In genomic region chr7:114444196-114444595, GRCh38 we compare ENCODE assay signal across 28 cellular contexts. TPM values are rescaled to one million over a fixed set of nuclear protein-coding genes. Genes with fewer than 3 reads are reported as not detected.
"Had no signal": no experiment of that assay in that cellular context is flagged by ENCODE, and none has a peak within 500 bp of the region (broad histone marks: within the 10 kb centered on the region; RNA-seq: fewer than 3 reads in every experiment).

No MANE protein-coding gene starts in this region.

- DNase-seq: heart right ventricle; islet precursor cell; kidney glomerular epithelial cell; left cardiac atrium; lower lobe of right lung; mammary epithelial cell; mesenchymal stem cell; naive thymus-derived CD4-positive, alpha-beta T cell; ovary; right lobe of liver; small intestine; spleen; stimulated activated CD4-positive, alpha-beta T cell treated with anti-CD3 and anti-CD28 coated beads, Interleukin-4, amount 100 ng/mL, for 24 hours; stimulated activated naive CD4-positive, alpha-beta T cell; tibial artery; trophoblast cell; upper lobe of right lung had no signal

- FAIRE-seq: urothelium cell line had no signal

- H3K9me3 Mint-ChIP-seq: stimulated activated effector memory CD8-positive, alpha-beta T cell treated with anti-CD3 and anti-CD28 coated beads, Interleukin-12 subunit alpha, Interleukin-12 subunit beta, amount 100 ng/mL, for 72 hours had no signal

- H3K27me3 ChIP-seq: heart right ventricle, hepatocyte, ovary, right atrium auricular region, right lobe of liver, spleen, suprapubic skin, tibial artery, upper lobe of right lung had no signal

- ATAC-seq: heart right ventricle; left cardiac atrium; left lobe of liver; lower lobe of right lung; naive thymus-derived CD4-positive, alpha-beta T cell; natural killer cell treated with Interleukin-12 subunit alpha and Interleukin-12 subunit beta and Interleukin-15 and Interleukin-18, amount 100 ng/mL, for 72 hours; right lobe of liver; stimulated activated effector memory CD8-positive, alpha-beta T cell treated with anti-CD3 and anti-CD28 coated beads, Interleukin-12 subunit alpha, Interleukin-12 subunit beta, amount 100 ng/mL, for 72 hours; upper lobe of right lung had no signal

- H3K4me3 ChIP-seq: heart right ventricle, hepatocyte, lower lobe of right lung, ovary, right atrium auricular region, right lobe of liver, spleen, suprapubic skin, thoracic aorta, tibial artery, upper lobe of right lung had no signal

- H3K27ac ChIP-seq: heart right ventricle, hepatocyte, lower lobe of right lung, ovary, right atrium auricular region, right lobe of liver, spleen, suprapubic skin, thoracic aorta, tibial artery, upper lobe of right lung had no signal

- H3K36me3 ChIP-seq: heart right ventricle, lower lobe of right lung, ovary, right atrium auricular region, right lobe of liver, spleen, suprapubic skin, thoracic aorta, tibial artery, upper lobe of right lung had no signal

- H3K4me1 Mint-ChIP-seq: naive thymus-derived CD4-positive, alpha-beta T cell; stimulated activated effector memory CD8-positive, alpha-beta T cell treated with anti-CD3 and anti-CD28 coated beads, Interleukin-12 subunit alpha, Interleukin-12 subunit beta, amount 100 ng/mL, for 72 hours had no signal

- H3K4me2 ChIP-seq: hepatocyte had no signal

- H3K27ac Mint-ChIP-seq: naive thymus-derived CD4-positive, alpha-beta T cell; natural killer cell treated with Interleukin-12 subunit alpha and Interleukin-12 subunit beta and Interleukin-15 and Interleukin-18, amount 100 ng/mL, for 72 hours; progenitor cell of endocrine pancreas; stimulated activated effector memory CD8-positive, alpha-beta T cell treated with anti-CD3 and anti-CD28 coated beads, Interleukin-12 subunit alpha, Interleukin-12 subunit beta, amount 100 ng/mL, for 72 hours; stimulated activated naive CD8-positive, alpha-beta T cell treated with anti-CD3 and anti-CD28 coated beads, Interleukin-15, Interleukin-2, amounts not matched to agents 100 ng/mL and 50 ng/mL, for 24 hours had no signal

- H3K36me3 Mint-ChIP-seq: naive thymus-derived CD4-positive, alpha-beta T cell; natural killer cell treated with Interleukin-12 subunit alpha and Interleukin-12 subunit beta and Interleukin-15 and Interleukin-18, amount 100 ng/mL, for 72 hours; stimulated activated effector memory CD8-positive, alpha-beta T cell treated with anti-CD3 and anti-CD28 coated beads, Interleukin-12 subunit alpha, Interleukin-12 subunit beta, amount 100 ng/mL, for 72 hours had no signal

- H3K4me3 Mint-ChIP-seq: naive thymus-derived CD4-positive, alpha-beta T cell; natural killer cell treated with Interleukin-12 subunit alpha and Interleukin-12 subunit beta and Interleukin-15 and Interleukin-18, amount 100 ng/mL, for 72 hours; stimulated activated effector memory CD8-positive, alpha-beta T cell treated with anti-CD3 and anti-CD28 coated beads, Interleukin-12 subunit alpha, Interleukin-12 subunit beta, amount 100 ng/mL, for 72 hours; stimulated activated naive CD8-positive, alpha-beta T cell treated with anti-CD3 and anti-CD28 coated beads, Interleukin-15, Interleukin-2, amounts not matched to agents 100 ng/mL and 50 ng/mL, for 24 hours had no signal

- H2AFZ ChIP-seq: hepatocyte had no signal

- H3K27me3 Mint-ChIP-seq: naive thymus-derived CD4-positive, alpha-beta T cell; natural killer cell treated with Interleukin-12 subunit alpha and Interleukin-12 subunit beta and Interleukin-15 and Interleukin-18, amount 100 ng/mL, for 72 hours; progenitor cell of endocrine pancreas; stimulated activated naive CD8-positive, alpha-beta T cell treated with anti-CD3 and anti-CD28 coated beads, Interleukin-15, Interleukin-2, amounts not matched to agents 100 ng/mL and 50 ng/mL, for 24 hours had no signal

- H3K79me2 ChIP-seq: hepatocyte had no signal

- H3K9me3 ChIP-seq: lower lobe of right lung, ovary, right atrium auricular region, suprapubic skin, thoracic aorta, tibial artery, upper lobe of right lung had no signal

- H3K4me1 ChIP-seq: heart right ventricle, lower lobe of right lung, right atrium auricular region, right lobe of liver, spleen, suprapubic skin, tibial artery, upper lobe of right lung had no signal

RNA-seq across cellular contexts. Expression of gene FOXP2, which starts 29.6 kb away (rescaled TPM):
- total RNA-seq: naive thymus-derived CD4-positive, alpha-beta T cell; natural killer cell treated with Interleukin-12 subunit alpha and Interleukin-12 subunit beta and Interleukin-15 and Interleukin-18, amount 100 ng/mL, for 72 hours; pulmonary artery endothelial cell had no signal
- polyA plus RNA-seq: mammary epithelial cell; naive thymus-derived CD4-positive, alpha-beta T cell had no signal
